In the genomic region with DNA sequence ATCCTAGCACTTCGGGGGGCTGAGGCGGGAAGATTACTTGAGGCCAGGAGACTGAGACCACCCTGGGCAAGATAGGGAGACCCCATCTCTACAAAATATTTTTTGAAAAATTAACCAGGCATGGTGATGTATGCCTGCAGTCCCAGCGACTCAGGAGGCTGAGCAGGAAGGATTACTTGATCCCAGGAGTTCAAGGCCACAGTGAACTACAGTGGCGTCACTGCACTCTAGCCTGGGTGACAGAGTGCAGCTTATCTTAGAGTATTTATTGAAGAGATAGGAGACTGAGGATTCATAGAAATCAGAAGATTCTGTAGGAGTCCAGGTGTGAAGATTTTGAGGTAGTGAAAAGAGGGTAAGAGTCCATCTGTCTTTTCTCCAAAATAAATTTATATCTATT, we compare ENCODE assay signal across 17 cellular contexts.
"Had no signal": no experiment of that assay in that cellular context is flagged by ENCODE, and none has a peak within 500 bp of the region (broad histone marks: within the 10 kb centered on the region; RNA-seq: fewer than 3 reads in every experiment).

No MANE protein-coding gene starts in this region.

- ATAC-seq: esophagus mucosa; heart left ventricle; left lung; lower lobe of right lung; naive thymus-derived CD4-positive, alpha-beta T cell had no signal

- DNase-seq: cortex of kidney; effector memory CD4-positive, alpha-beta T cell; heart left ventricle; islet precursor cell; left lung; lower lobe of right lung; naive thymus-derived CD4-positive, alpha-beta T cell; nephron progenitor cell; sigmoid colon; stimulated activated CD4-positive, alpha-beta T cell treated with anti-CD3 and anti-CD28 coated beads, Interleukin-2, amount 100 ng/mL, for 48 hours; stimulated activated naive CD4-positive, alpha-beta T cell treated with Interleukin-2 at 50 U/mL for 16 hours; tibial artery; upper lobe of left lung; uterus had no signal

- H3K4me1 ChIP-seq: uterus had no signal

- H3K36me3 ChIP-seq: uterus had no signal

- H3K27ac ChIP-seq: heart left ventricle, left lung, lower lobe of right lung, neutrophil, sigmoid colon, skin epidermis, tibial artery, upper lobe of left lung, uterus had no signal

- H3K4me3 ChIP-seq: heart left ventricle, left lung, lower lobe of right lung, sigmoid colon, skin epidermis, tibial artery, upper lobe of left lung, uterus had no signal

- H3K27me3 ChIP-seq: heart left ventricle, left lung, neutrophil, sigmoid colon, tibial artery, upper lobe of left lung, uterus had no signal

- H3K9me3 ChIP-seq: heart left ventricle, left lung, lower lobe of right lung, neutrophil, sigmoid colon, tibial artery, upper lobe of left lung, uterus had no signal
